ENCODE assay signal across 1 cellular context in the genomic region with DNA sequence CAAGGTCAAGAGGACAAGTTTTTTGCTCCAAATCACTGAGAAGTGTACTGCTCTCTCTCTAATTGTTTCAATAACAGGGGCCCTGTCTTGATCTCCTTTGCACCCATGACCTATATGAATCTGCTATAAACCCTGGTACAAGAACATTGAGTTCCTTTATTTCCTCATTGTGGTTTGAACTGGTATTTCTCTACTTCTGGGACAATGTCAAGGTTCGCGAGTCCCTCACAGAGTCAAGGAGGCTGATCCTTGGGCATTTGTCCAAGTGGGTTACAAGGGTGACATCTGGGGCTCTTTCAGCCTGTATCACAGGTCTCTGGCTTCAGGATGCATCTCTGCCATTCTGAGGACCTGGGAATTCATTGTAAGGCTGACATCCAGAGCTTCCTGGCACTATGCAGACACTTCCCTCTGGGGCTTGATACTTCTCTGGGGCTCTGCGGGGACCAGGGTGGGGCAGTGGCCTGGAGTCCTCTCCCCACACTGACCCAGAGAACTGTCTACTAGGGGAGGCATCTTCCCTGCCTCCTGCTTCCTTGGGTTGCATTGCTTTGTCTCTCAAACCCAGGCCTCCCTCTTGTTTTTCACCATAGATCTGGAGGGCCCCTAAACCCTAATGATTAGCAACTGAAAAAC.
TF ChIP-seq lines count a peak whose summit lies in the region.

No MANE protein-coding gene starts in this region.

TF ChIP-seq in K562, 482 proteins besides CTCF, POLR2A, EP300 and RAD21:
- no peak for TF ChIP-seq BCOR (IDR thresholded peaks at IDR 0.05)
- no peak for TF ChIP-seq SRSF7 (optimal IDR thresholded peaks at IDR 0.05; ENCODE audit: low read depth, low read length)
- no peak for TF ChIP-seq PHTF2 (CRISPR knock-in tag; IDR thresholded peaks at IDR 0.05)
- TF ChIP-seq, protein P1, sequence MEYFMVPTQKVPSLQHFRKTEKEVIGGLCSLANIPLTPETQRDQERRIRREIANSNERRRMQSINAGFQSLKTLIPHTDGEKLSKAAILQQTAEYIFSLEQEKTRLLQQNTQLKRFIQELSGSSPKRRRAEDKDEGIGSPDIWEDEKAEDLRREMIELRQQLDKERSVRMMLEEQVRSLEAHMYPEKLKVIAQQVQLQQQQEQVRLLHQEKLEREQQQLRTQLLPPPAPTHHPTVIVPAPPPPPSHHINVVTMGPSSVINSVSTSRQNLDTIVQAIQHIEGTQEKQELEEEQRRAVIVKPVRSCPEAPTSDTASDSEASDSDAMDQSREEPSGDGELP (CRISPR knock-in tag; IDR thresholded peaks at IDR 0.05; ENCODE audit: borderline replicate concordance), result no peak
- TF ChIP-seq, protein P2, sequence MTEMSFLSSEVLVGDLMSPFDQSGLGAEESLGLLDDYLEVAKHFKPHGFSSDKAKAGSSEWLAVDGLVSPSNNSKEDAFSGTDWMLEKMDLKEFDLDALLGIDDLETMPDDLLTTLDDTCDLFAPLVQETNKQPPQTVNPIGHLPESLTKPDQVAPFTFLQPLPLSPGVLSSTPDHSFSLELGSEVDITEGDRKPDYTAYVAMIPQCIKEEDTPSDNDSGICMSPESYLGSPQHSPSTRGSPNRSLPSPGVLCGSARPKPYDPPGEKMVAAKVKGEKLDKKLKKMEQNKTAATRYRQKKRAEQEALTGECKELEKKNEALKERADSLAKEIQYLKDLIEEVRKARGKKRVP (CRISPR knock-in tag; IDR thresholded peaks at IDR 0.05), result no peak
- TF ChIP-seq ZNF184 (CRISPR knock-in tag; IDR thresholded peaks at IDR 0.05), result no peak
- TF ChIP-seq ZFP36 (IDR thresholded peaks at IDR 0.05; ENCODE audit: low read depth, low read length, partially characterized antibody), result no peak
- no peak for TF ChIP-seq DPF2 (IDR thresholded peaks at IDR 0.05)
- TF ChIP-seq TBP (optimal IDR thresholded peaks at IDR 0.05; ENCODE audit: low read depth, low read length), result no peak
- TF ChIP-seq, protein P3, sequence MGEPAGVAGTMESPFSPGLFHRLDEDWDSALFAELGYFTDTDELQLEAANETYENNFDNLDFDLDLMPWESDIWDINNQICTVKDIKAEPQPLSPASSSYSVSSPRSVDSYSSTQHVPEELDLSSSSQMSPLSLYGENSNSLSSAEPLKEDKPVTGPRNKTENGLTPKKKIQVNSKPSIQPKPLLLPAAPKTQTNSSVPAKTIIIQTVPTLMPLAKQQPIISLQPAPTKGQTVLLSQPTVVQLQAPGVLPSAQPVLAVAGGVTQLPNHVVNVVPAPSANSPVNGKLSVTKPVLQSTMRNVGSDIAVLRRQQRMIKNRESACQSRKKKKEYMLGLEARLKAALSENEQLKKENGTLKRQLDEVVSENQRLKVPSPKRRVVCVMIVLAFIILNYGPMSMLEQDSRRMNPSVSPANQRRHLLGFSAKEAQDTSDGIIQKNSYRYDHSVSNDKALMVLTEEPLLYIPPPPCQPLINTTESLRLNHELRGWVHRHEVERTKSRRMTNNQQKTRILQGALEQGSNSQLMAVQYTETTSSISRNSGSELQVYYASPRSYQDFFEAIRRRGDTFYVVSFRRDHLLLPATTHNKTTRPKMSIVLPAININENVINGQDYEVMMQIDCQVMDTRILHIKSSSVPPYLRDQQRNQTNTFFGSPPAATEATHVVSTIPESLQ (CRISPR knock-in tag; IDR thresholded peaks at IDR 0.05), result no peak
- no peak for TF ChIP-seq NFATC3 (IDR thresholded peaks at IDR 0.05)
- no peak for TF ChIP-seq RBBP5 (IDR thresholded peaks at IDR 0.05; ENCODE audit: borderline replicate concordance, insufficient read depth, low read length, poor library complexity, severe bottlenecking)
- no peak for TF ChIP-seq KLF16 (IDR thresholded peaks at IDR 0.05)
- TF ChIP-seq ZNF766 (CRISPR knock-in tag; conservative IDR thresholded peaks at IDR 0.05), result no peak
- TF ChIP-seq TCF7 (IDR thresholded peaks at IDR 0.05; ENCODE audit: borderline replicate concordance), result no peak
- TF ChIP-seq NR3C1 (CRISPR knock-in tag; IDR thresholded peaks at IDR 0.05), result no peak
- TF ChIP-seq, protein P4, sequence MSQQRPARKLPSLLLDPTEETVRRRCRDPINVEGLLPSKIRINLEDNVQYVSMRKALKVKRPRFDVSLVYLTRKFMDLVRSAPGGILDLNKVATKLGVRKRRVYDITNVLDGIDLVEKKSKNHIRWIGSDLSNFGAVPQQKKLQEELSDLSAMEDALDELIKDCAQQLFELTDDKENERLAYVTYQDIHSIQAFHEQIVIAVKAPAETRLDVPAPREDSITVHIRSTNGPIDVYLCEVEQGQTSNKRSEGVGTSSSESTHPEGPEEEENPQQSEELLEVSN (IDR thresholded peaks at IDR 0.05; ENCODE audit: borderline replicate concordance in 1 of 2, extremely low read depth in 1 of 2, insufficient read depth in 1 of 2, insufficient read length in 1 of 2, low read depth in 1 of 2, low read length in 1 of 2, poor library complexity in 1 of 2, severe bottlenecking in 1 of 2), result no peak
- TF ChIP-seq ZNF778 (CRISPR knock-in tag; IDR thresholded peaks at IDR 0.05), result no peak
